Comparison of ENCODE assay signal across 10 cellular contexts in genomic region chr4:138609943-138610350, GRCh38.
DNase-seq lines count a peak whose midpoint lies in the region; ATAC-seq and TF ChIP-seq lines count a peak whose summit lies in the region.
"Had no signal": no experiment of that assay in that cellular context is flagged by ENCODE, and none has a peak within 500 bp of the region (broad histone marks: within the 10 kb centered on the region; RNA-seq: fewer than 3 reads in every experiment).

No MANE protein-coding gene starts in this region.

- H3K4me3 ChIP-seq in AG04449 (ENCODE audit: low read depth, low read length) (no peak overlapping the region), fibroblast of the aortic adventitia (ENCODE audit: low read depth, low read length) (no peak overlapping the region), mucosa of descending colon (no peak overlapping the region)

- no peaks in the 10 kb centered on the region for H3K4me1 ChIP-seq in mucosa of descending colon (ENCODE audit: low read depth)

- CTCF ChIA-PET in AG04449 (lab: Yijun Ruan, JAX) = no interaction called here

- H3K36me3 ChIP-seq in mucosa of descending colon (ENCODE audit: low read depth) = no peaks in the 10 kb centered on the region

- intact Hi-C loops in mucosa of descending colon (cut with DNase I, micrococcal nuclease) = no loop called here

- no peaks in the 10 kb centered on the region for H3K9me3 ChIP-seq in mucosa of descending colon

- TF ChIP-seq CTCF in AG04449 (IDR thresholded peaks at IDR 0.05; ENCODE audit: insufficient read depth, low read length, missing control alignments) (no peak), fibroblast of the aortic adventitia (IDR thresholded peaks at IDR 0.05; ENCODE audit: insufficient read depth, low read length) (no peak), mucosa of descending colon (IDR thresholded peaks at IDR 0.05) (no peak)

- peak; percentile 16 for DNase-seq in AG04449 (ENCODE audit: low read depth, low spot score)
- peak; percentile 52 for DNase-seq in MV-4-11 (lab: John Stamatoyannopoulos, UW)
- peak; percentile 97 for DNase-seq in fibroblast of the aortic adventitia (ENCODE audit: low read depth)
- DNase-seq in NCI-H2171 treated with DMSO at 0.1 percent for 48 hours (lab: John Stamatoyannopoulos, UW) = no peak
- no peak for DNase-seq in DMS114 treated with DMSO at 0.1 percent for 48 hours (lab: John Stamatoyannopoulos, UW; ENCODE audit: unreplicated experiment)
- DNase-seq in mucosa of descending colon = no peak
- DNase-seq: activated CD4-positive, alpha-beta T cell treated with anti-CD3 and anti-CD28 coated beads, Interleukin-2, amount 50 U/mL, for 48 hours; CD4-positive, alpha-beta T cell had no signal

- peak; percentile 89 for ATAC-seq in GM19463 (IDR thresholded peaks at IDR 0.05; ENCODE audit: unreplicated experiment)
- ATAC-seq in HG03175 (IDR thresholded peaks at IDR 0.05; ENCODE audit: unreplicated experiment) = no peak
- ATAC-seq in mucosa of descending colon = no peak

- POLR2A ChIA-PET in AG04449 (lab: Yijun Ruan, JAX) = no interaction called here

Comparison
In these comparisons a context has a peak if more than half of its experiments do, and no peak if none do; other contexts are left out.
1. DNase-seq: peak in AG04449 (single experiment), MV-4-11 (single experiment) and fibroblast of the aortic adventitia (single experiment); none in NCI-H2171 treated with DMSO at 0.1 percent for 48 hours (single experiment), DMS114 treated with DMSO at 0.1 percent for 48 hours (single experiment) and mucosa of descending colon (0 of 3).